ENCODE assay signal across 23 cellular contexts in genomic region chr6:36978687-36979086, GRCh38. TPM values are rescaled to one million over a fixed set of nuclear protein-coding genes. Genes with fewer than 3 reads are reported as not detected.
DNase-seq lines count a peak whose midpoint lies in the region; ATAC-seq and TF ChIP-seq lines count a peak whose summit lies in the region.
"Had no signal": no experiment of that assay in that cellular context is flagged by ENCODE, and none has a peak within 500 bp of the region (broad histone marks: within the 10 kb centered on the region; RNA-seq: fewer than 3 reads in every experiment).

No MANE protein-coding gene starts in this region.

- H3K27me3 ChIP-seq in GM23248 (replicated peaks; ENCODE audit: insufficient read depth) = no peaks in the 10 kb centered on the region
- H3K27me3 ChIP-seq in Loucy (ENCODE audit: insufficient read depth, low read length, poor library complexity, severe bottlenecking) = no peaks in the 10 kb centered on the region
- H3K27me3 ChIP-seq in gastrocnemius medialis = no peaks in the 10 kb centered on the region
- H3K27me3 ChIP-seq: brain microvascular endothelial cell, sigmoid colon, tibial artery had no signal

- in situ Hi-C loops in GM23248 (cut with MboI) (no loop called here), gastrocnemius medialis (cut with MboI; ENCODE audit: low sequenced_read_pairs in 4 of 4) (no loop called here)

- H3K9me3 ChIP-seq in GM23248 (ENCODE audit: low read depth) (no peaks in the 10 kb centered on the region), Loucy (ENCODE audit: insufficient read depth, low read depth, low read length) (no peaks in the 10 kb centered on the region), gastrocnemius medialis (no peaks in the 10 kb centered on the region)
- H3K9me3 ChIP-seq: Caco-2, sigmoid colon, tibial artery had no signal

- H4K20me1 ChIP-seq in GM23248 (ENCODE audit: insufficient read depth) (no peaks in the 10 kb centered on the region), Loucy (ENCODE audit: insufficient read depth, low read length, poor library complexity, severe bottlenecking) (peaks cover 47% of the 10 kb centered on the region)

- WGBS in GM23248 (ENCODE audit: low coverage in 1 of 2, low lambda C conversion rate in 2 of 2, missing lambda C conversion rate in 2 of 2), 2 experiments = 67 to 83% methylated on average over 2 of the region's 2 CpGs

- H3K4me1 ChIP-seq in GM23248 (ENCODE audit: insufficient read depth) = peaks cover 30% of the 10 kb centered on the region
- peaks cover 35% of the 10 kb centered on the region for H3K4me1 ChIP-seq in Loucy (ENCODE audit: insufficient read depth, low read length, poor library complexity, severe bottlenecking)
- H3K4me1 ChIP-seq in gastrocnemius medialis = peaks cover 35 to 41% of the 10 kb centered on the region in 2 donors
- H3K4me1 ChIP-seq: Caco-2 had no signal

- H3K27ac ChIP-seq in GM23248 (no peak overlapping the region), caudate nucleus (ENCODE audit: low read depth, low read length) (peak overlapping the region; percentile 92), gastrocnemius medialis (peak overlapping the region in 3 of 4 donors; percentile 29 to 62 (median 44))
- H3K27ac ChIP-seq: brain microvascular endothelial cell, epithelial cell of prostate, parathyroid adenoma, tibial artery, WERI-Rb-1 had no signal

- no peak for TF ChIP-seq CTCF in Loucy (conservative IDR thresholded peaks at IDR 0.05; ENCODE audit: low read length)
- TF ChIP-seq CTCF in gastrocnemius medialis (IDR thresholded peaks at IDR 0.05 in 4 of 5, conservative IDR thresholded peaks at IDR 0.05 in 1 of 5) = no peak

- no peaks in the 10 kb centered on the region for H3K9me2 ChIP-seq in GM23248 (ENCODE audit: insufficient read depth)
- no peaks in the 10 kb centered on the region for H3K9me2 ChIP-seq in Loucy (replicated peaks; ENCODE audit: low read depth, low read length)

- no peak for TF ChIP-seq POLR2A in gastrocnemius medialis (IDR thresholded peaks at IDR 0.05)

- DNase-seq in GM23248 (no peak), caudate nucleus (lab: John Stamatoyannopoulos, UW) (no peak), gastrocnemius medialis (no peak), CD1c-positive myeloid dendritic cell (ENCODE audit: extremely low spot score) (no peak), GM19240 (ENCODE audit: insufficient read length, low spot score) (no peak)
- DNase-seq: activated CD4-positive, alpha-beta T cell treated with anti-CD3 and anti-CD28 coated beads, Interleukin-2, amount 50 U/mL, for 48 hours; activated T-cell treated with anti-CD3 and anti-CD28 coated beads, Interleukin-2, amount 50 U/mL, for 4 hours; Caco-2; foreskin melanocyte; mesendoderm; MV-4-11 had no signal

- peaks cover 45% of the 10 kb centered on the region for H3K36me3 ChIP-seq in GM23248 (ENCODE audit: low read depth)
- H3K36me3 ChIP-seq in Loucy (ENCODE audit: insufficient read depth, low read length) = peaks cover 50% of the 10 kb centered on the region
- peaks cover 5 to 49% of the 10 kb centered on the region in 2 donors for H3K36me3 ChIP-seq in gastrocnemius medialis

- no peak for ATAC-seq in gastrocnemius medialis
- ATAC-seq in GM18858 (IDR thresholded peaks at IDR 0.05; ENCODE audit: unreplicated experiment) = no peak
- ATAC-seq: natural killer cell treated with Interleukin-12 subunit alpha and Interleukin-12 subunit beta and Interleukin-15 and Interleukin-18, amount 100 ng/mL, for 72 hours had no signal

- H3K79me2 ChIP-seq in GM23248 (ENCODE audit: insufficient read depth) = peaks cover 100% of the 10 kb centered on the region
- peaks cover 68% of the 10 kb centered on the region for H3K79me2 ChIP-seq in Loucy (ENCODE audit: insufficient read depth, low read length)

- H3K4me3 ChIP-seq in GM23248 (no peak overlapping the region), Loucy (ENCODE audit: low read length, poor library complexity, severe bottlenecking) (no peak overlapping the region), gastrocnemius medialis (no peak overlapping the region)
- H3K4me3 ChIP-seq: sigmoid colon, tibial artery had no signal

- H3K9ac ChIP-seq in GM23248 (peak overlapping the region; percentile 26), Loucy (ENCODE audit: low read depth, low read length, poor library complexity, severe bottlenecking) (peak overlapping the region; percentile 49)
- H3K9ac ChIP-seq: parathyroid adenoma had no signal

- H3K4me2 ChIP-seq in GM23248 (ENCODE audit: unreplicated experiment) (peak overlapping the region; percentile 1), Loucy (ENCODE audit: low read depth, low read length, poor library complexity, severe bottlenecking) (peak overlapping the region; percentile 100)

- H3F3A ChIP-seq in GM23248 (ENCODE audit: insufficient read depth) = peaks cover 29% of the 10 kb centered on the region
- no peaks in the 10 kb centered on the region; the same call in 1 of the 2 replicates for H3F3A ChIP-seq in Loucy (ENCODE audit: low read depth)

- no peak overlapping the region for H2AFZ ChIP-seq in GM23248
- H2AFZ ChIP-seq in Loucy (ENCODE audit: low read length) = no peak overlapping the region
- H2AFZ ChIP-seq: parathyroid adenoma had no signal

- intact Hi-C loops in gastrocnemius medialis (cut with DNase I; ENCODE audit: low total_unique reads) = loop anchor here (1.0 kb wide), 2 partner anchors 40 to 93 kb away; partner anchors contain the start of gene C6orf89

RNA-seq across cellular contexts. Expression of gene MTCH1, which starts 7.3 kb away (rescaled TPM):
- 418 and 473 TPM in 2 replicates for total RNA-seq in GM23248 (2014; rRNA removed; shearing (Covaris generic))
- 370 and 395 TPM in 2 replicates for polyA plus RNA-seq in GM23248 (2016; fragmentation: Nextera tagmentation; extraction: Ambion mirVana)
- total RNA-seq in gastrocnemius medialis = 100 to 1,000 TPM in 3 of 4 donors, 10 to 100 TPM in 1; 85.6 to 127 (median 116) TPM

RNA-seq across cellular contexts. Expression of gene PI16, which starts 24.1 kb away (rescaled TPM):
- total RNA-seq in GM23248 (2014; rRNA removed; shearing (Covaris generic)) = 181 and 227 TPM in 2 replicates
- 390 and 398 TPM in 2 replicates for polyA plus RNA-seq in GM23248 (2016; fragmentation: Nextera tagmentation; extraction: Ambion mirVana)
- 1 to 10 TPM in 3 of 4 donors, under 1 TPM in 1; 0.87 to 3.2 (median 2.5) TPM for total RNA-seq in gastrocnemius medialis
- total RNA-seq: activated T-cell treated with anti-CD3 and anti-CD28 coated beads, Interleukin-2, amount 50 U/mL, for 4 hours; Caco-2; dermis blood vessel endothelial cell; H7; kidney epithelial cell; natural killer cell treated with Interleukin-12 subunit alpha and Interleukin-12 subunit beta and Interleukin-15 and Interleukin-18, amount 100 ng/mL, for 72 hours had no signal

RNA-seq across cellular contexts. Expression of gene FGD2, which starts 26.8 kb away (rescaled TPM):
- total RNA-seq in GM23248 (2014; rRNA removed; shearing (Covaris generic)) = not detected in 2 replicates
- not detected in 2 replicates for polyA plus RNA-seq in GM23248 (2016; fragmentation: Nextera tagmentation; extraction: Ambion mirVana)
- 1 to 10 TPM in 3 of 4 donors, under 1 TPM in 1; 0.39 to 6.2 (median 5.0) TPM for total RNA-seq in gastrocnemius medialis
- total RNA-seq: Caco-2, dermis blood vessel endothelial cell had no signal

Comparison
In these comparisons a context has a peak if more than half of its experiments do, and no peak if none do; other contexts are left out.
1. RNA of gene PI16, which starts 24.1 kb away (total RNA-seq): 181 to 227 TPM in GM23248; 0.87 to 3.2 TPM in gastrocnemius medialis; every median in the first group is over 10 times any median in the second.